Comparison of ENCODE assay signal across 10 cellular contexts in the genomic region with DNA sequence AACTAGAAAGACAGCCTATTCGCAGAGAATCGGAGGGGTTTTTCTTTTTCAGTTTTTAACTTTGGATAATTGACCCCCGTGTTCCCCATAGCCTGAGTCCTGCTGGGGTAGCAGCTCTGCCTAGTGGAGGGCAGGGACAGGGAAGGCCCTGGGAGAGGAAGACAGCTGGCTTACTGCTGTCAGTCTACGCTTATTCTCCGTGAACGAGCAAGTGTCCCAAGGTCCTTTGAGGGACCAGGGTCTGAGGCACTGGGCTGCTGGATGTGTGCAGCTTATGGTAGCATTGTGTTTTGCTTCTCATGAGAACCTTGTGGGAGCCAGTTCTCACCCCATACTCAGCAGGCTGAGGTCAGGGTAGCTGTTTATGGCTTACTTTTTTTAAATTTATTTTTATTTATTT. TPM values are rescaled to one million over a fixed set of nuclear protein-coding genes. Genes with fewer than 3 reads are reported as not detected.
DNase-seq lines count a peak whose midpoint lies in the region; ATAC-seq, FAIRE-seq and TF ChIP-seq lines count a peak whose summit lies in the region.
"Had no signal": no experiment of that assay in that cellular context is flagged by ENCODE, and none has a peak within 500 bp of the region (broad histone marks: within the 10 kb centered on the region; RNA-seq: fewer than 3 reads in every experiment).

No MANE protein-coding gene starts in this region.

- no peak for FAIRE-seq in HepG2 (lab: Jason Lieb, UNC)

- no peak overlapping the region for H3K27ac ChIP-seq in HepG2 (ENCODE audit: extremely low read length, insufficient read depth, low read length)
- peak overlapping the region; percentile 89 to 95 for H3K27ac ChIP-seq in tibial artery

- H4K20me1 ChIP-seq in HepG2 (ENCODE audit: insufficient read depth, low read length): peaks cover 6% of the 10 kb centered on the region; the same call in 1 of the 2 replicates

- H3K27me3 Mint-ChIP-seq in activated T-cell treated with anti-CD3 and anti-CD28 coated beads, Interleukin-2, amount 50 U/mL, for 4 hours (ENCODE audit: low read depth): no peaks in the 10 kb centered on the region

- no peak for TF ChIP-seq EP300 in HepG2 (IDR thresholded peaks at IDR 0.05; ENCODE audit: low read depth in 2 of 2, low read length in 2 of 2)
- TF ChIP-seq EP300 in HepG2 (CRISPR knock-in tag; IDR thresholded peaks at IDR 0.05; ENCODE audit: borderline replicate concordance): no peak

- DNase-seq in activated T-cell treated with anti-CD3 and anti-CD28 coated beads, Interleukin-2, amount 50 U/mL, for 4 hours: no peak
- no peak for DNase-seq in activated T-cell treated with anti-CD3 and anti-CD28 coated beads, Interleukin-2, amount 50 U/mL, for 1 hour
- DNase-seq in activated T-cell treated with anti-CD3 and anti-CD28 coated beads, Interleukin-2, amount 50 U/mL, for 48 hours: peak; percentile 27 to 31
- DNase-seq in HepG2 (ENCODE audit: low spot score): no peak
- peak in 1 of 2 donors; percentile 57 for DNase-seq in tibial artery
- no peak for DNase-seq in OCI-M1 (lab: John Stamatoyannopoulos, UW)
- DNase-seq: cortex of kidney, KG1 had no signal

- in situ Hi-C loops in HepG2 (cut with HindIII; ENCODE audit: extremely low pct_ligation_motif_present, low pct_unique_long_range_greater_than_20kb): no loop called here

- CTCF ChIA-PET in HepG2 (lab: Yijun Ruan, JAX; ENCODE audit: low intra/inter-chr PET ratio, low total read pairs): no interaction called here

- 69% methylated on average over 5 of the region's 6 CpGs for whole genome bisulfite sequencing in HepG2 (ENCODE audit: low lambda C conversion rate)

- peak overlapping the region; percentile 15; the same call in 1 of the 2 replicates for H3K9ac ChIP-seq in HepG2 (ENCODE audit: insufficient read depth, low read depth, low read length)

- peaks cover 76% of the 10 kb centered on the region for H3K4me1 ChIP-seq in HepG2 (ENCODE audit: insufficient read depth, low read length)
- H3K4me1 ChIP-seq in tibial artery: peaks cover 5 to 88% (median 72%) of the 10 kb centered on the region in 4 donors

- POLR2A ChIA-PET in HepG2 (lab: Yijun Ruan, JAX): interaction anchor here (0.7 to 0.9 kb wide), 2 partner anchors 38 to 48 kb away, joined by 4 read pairs; no protein-coding TSS in a partner anchor

- peaks cover 0 to 8% of the 10 kb centered on the region in 2 experiments; a peak in 1 of 5 replicates for H3K36me3 ChIP-seq in HepG2 (replicated peaks in 1 of 2; ENCODE audit: control insufficient read depth in 1 of 2, insufficient read depth in 2 of 2, low read length in 2 of 2)
- H3K36me3 ChIP-seq in tibial artery: no peaks in the 10 kb centered on the region

- no peak for TF ChIP-seq POLR2A in HepG2 (IDR thresholded peaks at IDR 0.05; ENCODE audit: insufficient read depth in 1 of 2, low read depth in 2 of 2, low read length in 2 of 2)

- H3K27me3 ChIP-seq in HepG2 (ENCODE audit: control insufficient read depth in 1 of 2, insufficient read depth in 2 of 2, low read length in 2 of 2) (no peaks in the 10 kb centered on the region), tibial artery (no peaks in the 10 kb centered on the region)

- BruUV-seq in HepG2 (replicated peaks; lab: Mats Ljungman, UMichigan): no TSS peak

- peak overlapping the region; percentile 72 for H3K4me3 Mint-ChIP-seq in activated T-cell treated with anti-CD3 and anti-CD28 coated beads, Interleukin-2, amount 50 U/mL, for 4 hours

- intact Hi-C loops in HepG2 (cut with micrococcal nuclease; ENCODE audit: unreplicated experiment) (no loop called here), tibial artery (cut with DNase I; ENCODE audit: low total_unique reads) (loop anchor here (10.0 kb wide), 1 partner anchor 387 kb away; no protein-coding TSS in a partner anchor)

- H3K9me3 ChIP-seq in HepG2 (ENCODE audit: low read length) (no peaks in the 10 kb centered on the region), tibial artery (no peaks in the 10 kb centered on the region)

- H3K9me3 Mint-ChIP-seq in activated T-cell treated with anti-CD3 and anti-CD28 coated beads, Interleukin-2, amount 50 U/mL, for 4 hours: no peaks in the 10 kb centered on the region

- no peak for ATAC-seq in activated T-cell treated with anti-CD3 and anti-CD28 coated beads, Interleukin-2, amount 50 U/mL, for 4 hours
- ATAC-seq in HepG2: no peak
- no peak for ATAC-seq in GM18907 (IDR thresholded peaks at IDR 0.05; ENCODE audit: unreplicated experiment)
- ATAC-seq in HG02588 (IDR thresholded peaks at IDR 0.05; ENCODE audit: unreplicated experiment): no peak

- H3K4me3 ChIP-seq in HepG2 (replicated peaks in 1 of 3; ENCODE audit: insufficient read depth in 1 of 3, low read depth in 2 of 3, low read length in 3 of 3) (peak overlapping the region; percentile 27 to 44 (median 32); a peak in 4 of 6 replicates), tibial artery (peak overlapping the region; percentile 74 to 86)

- peaks cover 65% of the 10 kb centered on the region for H3K79me2 ChIP-seq in HepG2 (ENCODE audit: insufficient read depth, low read length)

- H3K36me3 Mint-ChIP-seq in activated T-cell treated with anti-CD3 and anti-CD28 coated beads, Interleukin-2, amount 50 U/mL, for 4 hours (ENCODE audit: insufficient read depth): peaks cover 7% of the 10 kb centered on the region

- H3K4me2 ChIP-seq in HepG2 (ENCODE audit: low read depth, low read length): peak overlapping the region; percentile 55

- no peak for TF ChIP-seq RAD21 in HepG2 (CRISPR knock-in tag; IDR thresholded peaks at IDR 0.05)

- no peak overlapping the region for H2AFZ ChIP-seq in HepG2 (ENCODE audit: low read length)

- peaks cover 79% of the 10 kb centered on the region for H3K4me1 Mint-ChIP-seq in activated T-cell treated with anti-CD3 and anti-CD28 coated beads, Interleukin-2, amount 50 U/mL, for 4 hours (ENCODE audit: low read depth)

- TF ChIP-seq CTCF in HepG2 (CRISPR knock-in tag; IDR thresholded peaks at IDR 0.05) (no peak), tibial artery (IDR thresholded peaks at IDR 0.05) (no peak)

TF ChIP-seq in HepG2, 621 proteins besides CTCF, POLR2A, EP300 and RAD21 (continues in another document):
- TF ChIP-seq ZFP82 (CRISPR knock-in tag; IDR thresholded peaks at IDR 0.05; ENCODE audit: borderline replicate concordance): no peak
- TF ChIP-seq, protein P1, sequence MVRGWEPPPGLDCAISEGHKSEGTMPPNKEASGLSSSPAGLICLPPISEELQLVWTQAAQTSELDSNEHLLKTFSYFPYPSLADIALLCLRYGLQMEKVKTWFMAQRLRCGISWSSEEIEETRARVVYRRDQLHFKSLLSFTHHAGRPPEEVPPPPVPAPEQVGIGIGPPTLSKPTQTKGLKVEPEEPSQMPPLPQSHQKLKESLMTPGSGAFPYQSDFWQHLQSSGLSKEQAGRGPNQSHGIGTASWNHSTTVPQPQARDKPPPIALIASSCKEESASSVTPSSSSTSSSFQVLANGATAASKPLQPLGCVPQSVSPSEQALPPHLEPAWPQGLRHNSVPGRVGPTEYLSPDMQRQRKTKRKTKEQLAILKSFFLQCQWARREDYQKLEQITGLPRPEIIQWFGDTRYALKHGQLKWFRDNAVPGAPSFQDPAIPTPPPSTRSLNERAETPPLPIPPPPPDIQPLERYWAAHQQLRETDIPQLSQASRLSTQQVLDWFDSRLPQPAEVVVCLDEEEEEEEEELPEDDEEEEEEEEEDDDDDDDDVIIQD (CRISPR knock-in tag; IDR thresholded peaks at IDR 0.05; ENCODE audit: low read depth): no peak
- no peak for TF ChIP-seq TARDBP (CRISPR knock-in tag; IDR thresholded peaks at IDR 0.05)
- no peak for TF ChIP-seq ZNF670 (CRISPR knock-in tag; IDR thresholded peaks at IDR 0.05; ENCODE audit: borderline replicate concordance)
- TF ChIP-seq, protein P2, sequence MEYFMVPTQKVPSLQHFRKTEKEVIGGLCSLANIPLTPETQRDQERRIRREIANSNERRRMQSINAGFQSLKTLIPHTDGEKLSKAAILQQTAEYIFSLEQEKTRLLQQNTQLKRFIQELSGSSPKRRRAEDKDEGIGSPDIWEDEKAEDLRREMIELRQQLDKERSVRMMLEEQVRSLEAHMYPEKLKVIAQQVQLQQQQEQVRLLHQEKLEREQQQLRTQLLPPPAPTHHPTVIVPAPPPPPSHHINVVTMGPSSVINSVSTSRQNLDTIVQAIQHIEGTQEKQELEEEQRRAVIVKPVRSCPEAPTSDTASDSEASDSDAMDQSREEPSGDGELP (IDR thresholded peaks at IDR 0.05; ENCODE audit: borderline replicate concordance, low read depth): 0 out of 2 replicates have a peak, but pooled peaks have one; percentile 9
- no peak for TF ChIP-seq SMARCE1 (IDR thresholded peaks at IDR 0.05; ENCODE audit: borderline replicate concordance)

RNA-seq across cellular contexts. Expression of a gene that starts 3.0 kb away (rescaled TPM):
- total RNA-seq in activated T-cell treated with anti-CD3 and anti-CD28 coated beads, Interleukin-2, amount 50 U/mL, for 4 hours: 10 to 100 TPM; 17.9 to 18.4 (median 18.2) TPM
- 11.1 and 13.0 TPM in 2 replicates for total RNA-seq in HepG2 (2016; rRNA removed; fragmentation: Illumina TruSeq; extraction: Trizol)
- total RNA-seq in HepG2 (2016; cell fraction: cytosol; rRNA removed; fragmentation: Illumina TruSeq; extraction: Trizol; ENCODE audit: low read depth): 1.4 and 1.5 TPM in 2 replicates
- 9.8 and 12.1 TPM in 2 replicates for total RNA-seq in HepG2 (2016; cell fraction: insoluble cytoplasmic fraction; rRNA removed; fragmentation: Illumina TruSeq; extraction: Trizol)
- 5.3 and 6.4 TPM in 2 replicates for total RNA-seq in HepG2 (2016; cell fraction: membrane; rRNA removed; fragmentation: Illumina TruSeq; extraction: Trizol)
- total RNA-seq in HepG2 (2016; cell fraction: nucleus; rRNA removed; fragmentation: Illumina TruSeq; extraction: Trizol): 11.9 and 15.6 TPM in 2 replicates
- 16.4 and 18.7 TPM in 2 replicates for polyA plus RNA-seq in HepG2 (2011; rRNA removed)
- polyA plus RNA-seq in HepG2 (2011; cell fraction: cytosol; rRNA removed): 7.1 and 7.2 TPM in 2 replicates
- polyA plus RNA-seq in HepG2 (2011; cell fraction: nucleus; rRNA removed): 42.2 and 53.6 TPM in 2 replicates
- polyA plus RNA-seq in HepG2 (2012): 4.4 and 6.9 TPM in 2 replicates
- polyA plus RNA-seq in HepG2 (2016; cell fraction: cytosol; fragmentation: Illumina TruSeq; extraction: Trizol; ENCODE audit: low read depth): 0.43 and 0.62 TPM in 2 replicates
- polyA plus RNA-seq in HepG2 (2016; cell fraction: insoluble cytoplasmic fraction; fragmentation: Illumina TruSeq; extraction: Trizol; ENCODE audit: low read depth): 5.8 and 6.2 TPM in 2 replicates
- 1.7 TPM in 2 replicates for polyA plus RNA-seq in HepG2 (2016; cell fraction: membrane; fragmentation: Illumina TruSeq; extraction: Trizol; ENCODE audit: low read depth)
- polyA plus RNA-seq in HepG2 (2016; cell fraction: nucleus; fragmentation: Illumina TruSeq; extraction: Trizol; ENCODE audit: insufficient read depth, low read depth): 17.4 and 18.9 TPM in 2 replicates
- 55.2 and 75.7 TPM in 2 replicates for polyA minus RNA-seq in HepG2 (2011; rRNA and poly(A)+ RNA removed; ENCODE audit: low replicate concordance)
- 11.3 and 16.1 TPM in 2 replicates for polyA minus RNA-seq in HepG2 (2011; cell fraction: cytosol; rRNA and poly(A)+ RNA removed)
- polyA minus RNA-seq in HepG2 (2011; cell fraction: nucleus; rRNA and poly(A)+ RNA removed): 27.0 and 32.6 TPM in 2 replicates

Comparison
In these comparisons a context has a peak if more than half of its experiments do, and no peak if none do; other contexts are left out.
1. DNase-seq: peak in activated T-cell treated with anti-CD3 and anti-CD28 coated beads, Interleukin-2, amount 50 U/mL, for 48 hours (2 of 2); none in activated T-cell treated with anti-CD3 and anti-CD28 coated beads, Interleukin-2, amount 50 U/mL, for 4 hours (single experiment), activated T-cell treated with anti-CD3 and anti-CD28 coated beads, Interleukin-2, amount 50 U/mL, for 1 hour (single experiment), HepG2 (single experiment) and OCI-M1 (single experiment).